In genomic region chr6:113626470-113626869, GRCh38 we compare ENCODE assay signal across 12 cellular contexts.
A peak's percentile ranks its signal among the peaks of the same experiment; 100 is the strongest.
DNase-seq lines count a peak whose midpoint lies in the region; ATAC-seq and TF ChIP-seq lines count a peak whose summit lies in the region.
"Had no signal": no experiment of that assay in that cellular context is flagged by ENCODE, and none has a peak within 500 bp of the region (broad histone marks: within the 10 kb centered on the region; RNA-seq: fewer than 3 reads in every experiment).

No MANE protein-coding gene starts in this region.

- CTCF ChIA-PET in GM10248 (lab: Yijun Ruan, JAX), result interaction anchor here (0.9 to 3.7 kb wide), 10 partner anchors 9 to 320 kb away, joined by 3 to 15 read pairs (median 6); no protein-coding TSS in a partner anchor

- peak; percentile 26 for ATAC-seq in GM18858 (IDR thresholded peaks at IDR 0.05; ENCODE audit: unreplicated experiment)
- ATAC-seq in GM21529 (IDR thresholded peaks at IDR 0.05; ENCODE audit: unreplicated experiment), result peak; percentile 25
- peak; percentile 26 for ATAC-seq in HG03108 (IDR thresholded peaks at IDR 0.05; ENCODE audit: unreplicated experiment)

- TF ChIP-seq CTCF in GM10248 (IDR thresholded peaks at IDR 0.05; ENCODE audit: control extremely low read depth, extremely low read depth, low read depth, missing control alignments), result no peak

- peak; percentile 12 for DNase-seq in kidney glomerular epithelial cell (lab: John Stamatoyannopoulos, UW)
- DNase-seq in GDM1 (lab: John Stamatoyannopoulos, UW), result no peak
- DNase-seq in NCI-H1436 treated with DMSO at 0.1 percent for 48 hours (lab: John Stamatoyannopoulos, UW), result no peak
- no peak for DNase-seq in COR-L47 (lab: John Stamatoyannopoulos, UW)
- no peak for DNase-seq in GM10248 (ENCODE audit: extremely low spot score)
- DNase-seq: activated CD4-positive, alpha-beta memory T cell treated with anti-CD3 and anti-CD28 coated beads, Interleukin-2, amount 10 ng/mL, durations not matched to agents 7 days and 5 days; dermis blood vessel endothelial cell; IMR-90; upper lobe of left lung had no signal

- POLR2A ChIA-PET in GM10248 (lab: Yijun Ruan, JAX), result interaction anchor here (0.6 to 1.6 kb wide), 3 partner anchors 16 to 233 kb away, joined by 3 to 6 read pairs (median 3); no protein-coding TSS in a partner anchor
